ENCODE assay signal across 2 cellular contexts in the genomic region with DNA sequence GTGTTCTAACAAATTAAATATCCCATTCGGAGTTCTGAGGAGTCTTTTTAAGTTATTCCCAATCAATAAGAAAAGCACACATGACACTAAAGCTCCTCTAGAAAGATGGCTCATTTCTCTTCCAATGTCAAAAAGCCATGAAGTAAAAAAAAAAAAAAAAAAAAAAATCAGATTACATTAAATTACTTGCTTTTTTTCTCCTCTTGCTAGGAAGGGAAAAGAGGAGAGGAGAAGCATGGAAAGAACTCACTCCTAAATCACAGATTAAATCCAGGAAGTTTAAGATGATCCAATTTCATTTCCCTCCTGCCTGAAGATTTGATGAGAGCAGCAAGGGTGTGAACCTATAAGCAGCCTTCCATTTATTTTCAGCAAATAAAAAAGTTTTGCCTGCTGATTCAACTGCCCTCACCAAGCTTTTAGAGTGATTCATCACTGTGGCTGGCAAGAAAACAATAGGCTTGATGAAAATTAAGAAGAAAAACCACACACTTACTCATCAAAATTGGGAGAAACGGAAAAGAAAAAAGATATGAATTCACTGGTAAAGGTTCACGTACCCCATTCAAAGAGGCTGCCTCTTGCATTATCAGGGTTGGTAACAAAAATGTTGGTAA.
TF ChIP-seq lines count a peak whose summit lies in the region.

No MANE protein-coding gene starts in this region.

TF ChIP-seq in HepG2, 621 proteins besides CTCF, POLR2A, EP300 and RAD21:
- TF ChIP-seq SOX5 (CRISPR knock-in tag; IDR thresholded peaks at IDR 0.05; ENCODE audit: borderline replicate concordance) (no peak), HNF4G (IDR thresholded peaks at IDR 0.05; ENCODE audit: borderline replicate concordance, low read depth, low read length) (no peak), HNF4G (CRISPR knock-in tag; IDR thresholded peaks at IDR 0.05; ENCODE audit: borderline replicate concordance, low read depth) (no peak), ZNF713 (CRISPR knock-in tag; IDR thresholded peaks at IDR 0.05) (no peak), SMC3 (IDR thresholded peaks at IDR 0.05; ENCODE audit: low read length) (no peak), CREB3 (CRISPR knock-in tag; IDR thresholded peaks at IDR 0.05) (no peak), ZNF670 (CRISPR knock-in tag; IDR thresholded peaks at IDR 0.05; ENCODE audit: borderline replicate concordance) (no peak), NKX3-1 (CRISPR knock-in tag; IDR thresholded peaks at IDR 0.05) (no peak), HCFC1 (IDR thresholded peaks at IDR 0.05; ENCODE audit: low read depth, low read length) (no peak), BCL6 (CRISPR knock-in tag; IDR thresholded peaks at IDR 0.05) (no peak), KAT2B (IDR thresholded peaks at IDR 0.05; ENCODE audit: borderline replicate concordance, low read depth, low read length) (no peak)
- TF ChIP-seq, protein P1, sequence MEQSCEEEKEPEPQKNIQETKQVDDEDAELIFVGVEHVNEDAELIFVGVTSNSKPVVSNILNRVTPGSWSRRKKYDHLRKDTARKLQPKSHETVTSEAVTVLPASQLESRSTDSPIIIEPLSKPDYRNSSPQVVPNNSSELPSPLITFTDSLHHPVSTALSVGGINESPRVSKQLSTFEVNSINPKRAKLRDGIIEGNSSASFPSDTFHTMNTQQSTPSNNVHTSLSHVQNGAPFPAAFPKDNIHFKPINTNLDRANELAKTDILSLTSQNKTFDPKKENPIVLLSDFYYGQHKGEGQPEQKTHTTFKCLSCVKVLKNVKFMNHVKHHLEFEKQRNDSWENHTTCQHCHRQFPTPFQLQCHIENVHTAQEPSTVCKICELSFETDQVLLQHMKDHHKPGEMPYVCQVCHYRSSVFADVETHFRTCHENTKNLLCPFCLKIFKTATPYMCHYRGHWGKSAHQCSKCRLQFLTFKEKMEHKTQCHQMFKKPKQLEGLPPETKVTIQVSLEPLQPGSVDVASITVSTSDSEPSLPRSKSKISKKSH (CRISPR knock-in tag; IDR thresholded peaks at IDR 0.05; ENCODE audit: borderline replicate concordance), result no peak
TF ChIP-seq in HepG2: peak in this region for 0.

TF ChIP-seq in SK-N-SH, 30 proteins besides CTCF, POLR2A, EP300 and RAD21:
- TF ChIP-seq, protein P2, sequence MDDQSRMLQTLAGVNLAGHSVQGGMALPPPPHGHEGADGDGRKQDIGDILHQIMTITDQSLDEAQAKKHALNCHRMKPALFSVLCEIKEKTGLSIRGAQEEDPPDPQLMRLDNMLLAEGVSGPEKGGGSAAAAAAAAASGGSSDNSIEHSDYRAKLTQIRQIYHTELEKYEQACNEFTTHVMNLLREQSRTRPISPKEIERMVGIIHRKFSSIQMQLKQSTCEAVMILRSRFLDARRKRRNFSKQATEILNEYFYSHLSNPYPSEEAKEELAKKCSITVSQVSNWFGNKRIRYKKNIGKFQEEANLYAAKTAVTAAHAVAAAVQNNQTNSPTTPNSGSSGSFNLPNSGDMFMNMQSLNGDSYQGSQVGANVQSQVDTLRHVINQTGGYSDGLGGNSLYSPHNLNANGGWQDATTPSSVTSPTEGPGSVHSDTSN (IDR thresholded peaks at IDR 0.05), result peak; percentile 69
- TF ChIP-seq TEAD4 (IDR thresholded peaks at IDR 0.05; ENCODE audit: borderline replicate concordance, insufficient read depth), result peak; percentile 64; the same call in 1 of the 2 replicates
- TF ChIP-seq FOSL2 (IDR thresholded peaks at IDR 0.05; ENCODE audit: borderline replicate concordance, low read depth), result peak; percentile 97
- no peak for TF ChIP-seq CHD2 (IDR thresholded peaks at IDR 0.05; ENCODE audit: low read length, partially characterized antibody)
- TF ChIP-seq RXRA (IDR thresholded peaks at IDR 0.05; ENCODE audit: borderline replicate concordance, low read depth), result peak; percentile 57; the same call in 1 of the 2 replicates
- TF ChIP-seq, protein P3, sequence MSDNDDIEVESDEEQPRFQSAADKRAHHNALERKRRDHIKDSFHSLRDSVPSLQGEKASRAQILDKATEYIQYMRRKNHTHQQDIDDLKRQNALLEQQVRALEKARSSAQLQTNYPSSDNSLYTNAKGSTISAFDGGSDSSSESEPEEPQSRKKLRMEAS (IDR thresholded peaks at IDR 0.05; ENCODE audit: low read depth), result peak; percentile 21; the same call in 1 of the 2 replicates
- TF ChIP-seq NFIC (IDR thresholded peaks at IDR 0.05; ENCODE audit: borderline replicate concordance), result peak; percentile 69; the same call in 1 of the 2 replicates
- peak; percentile 91 for TF ChIP-seq JUND (IDR thresholded peaks at IDR 0.05)
- TF ChIP-seq, protein P4, sequence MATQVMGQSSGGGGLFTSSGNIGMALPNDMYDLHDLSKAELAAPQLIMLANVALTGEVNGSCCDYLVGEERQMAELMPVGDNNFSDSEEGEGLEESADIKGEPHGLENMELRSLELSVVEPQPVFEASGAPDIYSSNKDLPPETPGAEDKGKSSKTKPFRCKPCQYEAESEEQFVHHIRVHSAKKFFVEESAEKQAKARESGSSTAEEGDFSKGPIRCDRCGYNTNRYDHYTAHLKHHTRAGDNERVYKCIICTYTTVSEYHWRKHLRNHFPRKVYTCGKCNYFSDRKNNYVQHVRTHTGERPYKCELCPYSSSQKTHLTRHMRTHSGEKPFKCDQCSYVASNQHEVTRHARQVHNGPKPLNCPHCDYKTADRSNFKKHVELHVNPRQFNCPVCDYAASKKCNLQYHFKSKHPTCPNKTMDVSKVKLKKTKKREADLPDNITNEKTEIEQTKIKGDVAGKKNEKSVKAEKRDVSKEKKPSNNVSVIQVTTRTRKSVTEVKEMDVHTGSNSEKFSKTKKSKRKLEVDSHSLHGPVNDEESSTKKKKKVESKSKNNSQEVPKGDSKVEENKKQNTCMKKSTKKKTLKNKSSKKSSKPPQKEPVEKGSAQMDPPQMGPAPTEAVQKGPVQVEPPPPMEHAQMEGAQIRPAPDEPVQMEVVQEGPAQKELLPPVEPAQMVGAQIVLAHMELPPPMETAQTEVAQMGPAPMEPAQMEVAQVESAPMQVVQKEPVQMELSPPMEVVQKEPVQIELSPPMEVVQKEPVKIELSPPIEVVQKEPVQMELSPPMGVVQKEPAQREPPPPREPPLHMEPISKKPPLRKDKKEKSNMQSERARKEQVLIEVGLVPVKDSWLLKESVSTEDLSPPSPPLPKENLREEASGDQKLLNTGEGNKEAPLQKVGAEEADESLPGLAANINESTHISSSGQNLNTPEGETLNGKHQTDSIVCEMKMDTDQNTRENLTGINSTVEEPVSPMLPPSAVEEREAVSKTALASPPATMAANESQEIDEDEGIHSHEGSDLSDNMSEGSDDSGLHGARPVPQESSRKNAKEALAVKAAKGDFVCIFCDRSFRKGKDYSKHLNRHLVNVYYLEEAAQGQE (IDR thresholded peaks at IDR 0.05; ENCODE audit: low read depth, low read length), result no peak
- no peak for TF ChIP-seq SMC3 (IDR thresholded peaks at IDR 0.05; ENCODE audit: low read depth, low read length)
- no peak for TF ChIP-seq NRF1 (IDR thresholded peaks at IDR 0.05; ENCODE audit: low read depth, low read length)
- 0 out of 2 replicates have a peak, but pooled peaks have one; percentile 30 for TF ChIP-seq FOXM1 (IDR thresholded peaks at IDR 0.05; ENCODE audit: low read depth)
- TF ChIP-seq MEF2A (IDR thresholded peaks at IDR 0.05; ENCODE audit: borderline replicate concordance, low read depth), result 0 out of 2 replicates have a peak, but pooled peaks have one; percentile 40
- TF ChIP-seq USF1 (IDR thresholded peaks at IDR 0.05; ENCODE audit: borderline replicate concordance, low read depth), result 0 out of 2 replicates have a peak, but pooled peaks have one; percentile 15
- peak; percentile 74 for TF ChIP-seq TCF12 (IDR thresholded peaks at IDR 0.05)
